In genomic region chr1:54270543-54270942, GRCh38 we compare ENCODE assay signal across 1 cellular context.
TF ChIP-seq lines count a peak whose summit lies in the region.

No MANE protein-coding gene starts in this region.

TF ChIP-seq in WTC11, 78 proteins besides CTCF, POLR2A, EP300 and RAD21:
- TF ChIP-seq ZNF281 (CRISPR knock-in tag; IDR thresholded peaks at IDR 0.05) (no peak), NFATC4 (CRISPR knock-in tag; IDR thresholded peaks at IDR 0.05) (no peak), ZNF317 (CRISPR knock-in tag; IDR thresholded peaks at IDR 0.05; ENCODE audit: borderline replicate concordance, low read depth) (no peak), E2F4 (CRISPR knock-in tag; IDR thresholded peaks at IDR 0.05; ENCODE audit: borderline replicate concordance, low read depth) (no peak), GRHL2 (CRISPR knock-in tag; IDR thresholded peaks at IDR 0.05; ENCODE audit: insufficient replicate concordance, severe bottlenecking) (no peak), IRF1 (CRISPR knock-in tag; IDR thresholded peaks at IDR 0.05) (no peak), ZNF532 (CRISPR knock-in tag; IDR thresholded peaks at IDR 0.05; ENCODE audit: borderline replicate concordance) (no peak), CREB1 (CRISPR knock-in tag; IDR thresholded peaks at IDR 0.05) (no peak)
